ENCODE assay signal across 14 cellular contexts in the genomic region with DNA sequence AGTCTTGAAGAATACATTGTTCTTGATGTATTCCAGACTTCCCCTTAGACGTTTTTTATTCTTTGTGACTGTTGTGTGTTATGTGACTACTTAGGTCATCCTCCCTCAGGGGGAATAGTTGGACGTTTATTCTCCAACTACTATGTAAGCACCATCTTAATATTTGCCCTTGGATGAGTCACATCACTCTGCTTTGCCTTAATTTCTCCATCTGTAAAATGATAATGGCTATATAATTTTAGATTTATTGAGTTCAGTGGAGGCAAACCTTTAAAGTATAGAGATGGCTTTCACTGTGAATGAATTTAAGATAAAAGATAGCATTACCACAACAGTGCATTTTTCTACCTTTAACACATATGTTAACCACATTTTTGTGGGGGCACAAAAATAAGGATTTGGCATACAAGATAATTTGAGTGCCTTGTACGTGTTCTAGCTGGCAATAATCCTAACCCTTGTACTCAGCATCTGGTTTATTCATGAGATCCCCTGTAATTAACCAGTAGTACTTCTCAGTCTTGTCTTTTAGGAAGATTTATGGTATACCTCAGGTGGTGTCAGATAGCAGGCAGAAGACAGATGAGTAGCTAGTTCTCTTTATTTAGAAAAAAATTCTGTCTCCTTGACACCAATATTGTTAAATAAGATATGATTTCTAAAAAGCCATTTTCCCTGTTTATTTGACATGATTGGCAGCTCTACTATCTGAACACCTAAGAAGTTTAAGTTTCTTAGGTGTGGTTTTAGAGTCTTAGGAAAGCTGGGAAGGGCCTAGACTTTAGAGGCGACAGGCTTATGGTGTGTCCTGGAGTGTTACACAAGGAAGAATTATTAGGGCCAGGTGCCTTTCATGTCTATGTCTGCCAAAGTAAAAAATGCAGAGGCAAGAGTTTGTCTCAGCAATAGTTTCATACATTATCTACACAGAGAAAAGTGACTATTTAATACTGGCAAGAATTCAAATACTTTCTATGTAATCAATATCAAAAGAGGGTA.
DNase-seq lines count a peak whose midpoint lies in the region; ATAC-seq, FAIRE-seq and TF ChIP-seq lines count a peak whose summit lies in the region.
"Had no signal": no experiment of that assay in that cellular context is flagged by ENCODE, and none has a peak within 500 bp of the region (broad histone marks: within the 10 kb centered on the region; RNA-seq: fewer than 3 reads in every experiment).

No MANE protein-coding gene starts in this region.

- H3K4me3 ChIP-seq in A549 (no peak overlapping the region), endodermal cell (ENCODE audit: low read length) (no peak overlapping the region)
- H3K4me3 ChIP-seq: dorsolateral prefrontal cortex, GM12878 had no signal

- H3K27ac ChIP-seq in A549 (peak overlapping the region; percentile 44 to 74), foreskin keratinocyte (no peak overlapping the region), endodermal cell (ENCODE audit: low read depth, low read length) (no peak overlapping the region)
- H3K27ac ChIP-seq: dorsolateral prefrontal cortex had no signal

- DNase-seq in A549 (ENCODE audit: low read depth in 1 of 2, low spot score in 1 of 2), result peak in 1 of 2 experiments; percentile 57
- DNase-seq in M059J (ENCODE audit: low read depth), result peak; percentile 84
- peak; percentile 7 for DNase-seq in OCI-M1 (lab: John Stamatoyannopoulos, UW)
- peak; percentile 66 to 84 for DNase-seq in foreskin keratinocyte
- DNase-seq in COLO668 (lab: John Stamatoyannopoulos, UW; ENCODE audit: unreplicated experiment), result no peak
- DNase-seq in T-cell, result no peak
- no peak for DNase-seq in endodermal cell
- DNase-seq: activated naive CD8-positive, alpha-beta T cell treated with anti-CD3 and anti-CD28 coated beads, Interleukin-2, amount 10 ng/mL, durations not matched to agents 7 days and 5 days; DMS153; dorsolateral prefrontal cortex; retina; T-helper 9 cell had no signal

- no peak for TF ChIP-seq EP300 in A549 (IDR thresholded peaks at IDR 0.05)

- TF ChIP-seq CTCF in A549 (IDR thresholded peaks at IDR 0.05), result no peak
- no peak for TF ChIP-seq CTCF in foreskin keratinocyte (conservative IDR thresholded peaks at IDR 0.05)
- no peak for TF ChIP-seq CTCF in endodermal cell (conservative IDR thresholded peaks at IDR 0.05)

- WGBS in A549 (ENCODE audit: missing lambda C conversion rate), result 36% methylated on average over 4 of the region's 4 CpGs
- 86 to 93% methylated on average over 1 to 2 of the region's 4 CpGs for WGBS in endodermal cell (ENCODE audit: insufficient coverage in 1 of 2, insufficient read length in 1 of 2), 2 experiments

- H3K9me3 ChIP-seq in A549 (no peaks in the 10 kb centered on the region), endodermal cell (ENCODE audit: control insufficient read depth, low read length) (peaks cover 25% of the 10 kb centered on the region)

- H3K4me2 ChIP-seq in A549, result peak overlapping the region; percentile 56

- peaks cover 0 to 5% (median 0%) of the 10 kb centered on the region in 3 donors for H3K9me3 Mint-ChIP-seq in T-cell
- H3K9me3 Mint-ChIP-seq in endodermal cell, result peaks cover 24% of the 10 kb centered on the region

- CTCF ChIA-PET in A549 (lab: Yijun Ruan, JAX), result interaction anchor here (0.6 kb wide), 1 partner anchor 877 kb away, joined by 3 read pairs; no protein-coding TSS in a partner anchor
- CTCF ChIA-PET in T-cell (lab: Charles Lee), result no interaction called here

- H3K4me1 Mint-ChIP-seq in T-cell (no peaks in the 10 kb centered on the region), endodermal cell (peaks cover 16% of the 10 kb centered on the region)
- H3K4me1 Mint-ChIP-seq: activated naive CD8-positive, alpha-beta T cell treated with anti-CD3 and anti-CD28 coated beads, Interleukin-2, amount 10 ng/mL, durations not matched to agents 7 days and 5 days had no signal

- POLR2A ChIA-PET in A549 (lab: Yijun Ruan, JAX) (interaction anchor here (1.1 to 1.4 kb wide), 2 partner anchors 117 to 821 kb away, joined by 3 read pairs; a partner anchor contains a TSS), T-cell (lab: Charles Lee) (no interaction called here)

- H3K27me3 Mint-ChIP-seq in T-cell (no peaks in the 10 kb centered on the region), endodermal cell (ENCODE audit: insufficient read depth) (no peaks in the 10 kb centered on the region)
- H3K27me3 Mint-ChIP-seq: activated naive CD8-positive, alpha-beta T cell treated with anti-CD3 and anti-CD28 coated beads, Interleukin-2, amount 10 ng/mL, durations not matched to agents 7 days and 5 days had no signal

- no peak overlapping the region for H3K9ac ChIP-seq in endodermal cell (ENCODE audit: extremely low read depth, low read length, poor library complexity, severe bottlenecking)

- ATAC-seq in A549, result peak; percentile 62 to 69; a peak in 4 of 6 replicates
- peak; percentile 51 for ATAC-seq in foreskin keratinocyte
- ATAC-seq in GM18907 (IDR thresholded peaks at IDR 0.05; ENCODE audit: unreplicated experiment), result no peak
- no peak for ATAC-seq in T-cell (replicated peaks in 1 of 4)
- ATAC-seq: GM12878 had no signal

- H3K27me3 ChIP-seq in foreskin keratinocyte (no peaks in the 10 kb centered on the region), endodermal cell (ENCODE audit: control insufficient read depth, insufficient read depth, low read length, poor library complexity, severe bottlenecking) (no peaks in the 10 kb centered on the region)
- H3K27me3 ChIP-seq: dorsolateral prefrontal cortex had no signal

- TF ChIP-seq POLR2A in A549 (IDR thresholded peaks at IDR 0.05; ENCODE audit: low read length), result no peak

- H3K4me3 Mint-ChIP-seq in T-cell (no peak overlapping the region), endodermal cell (no peak overlapping the region)
- H3K4me3 Mint-ChIP-seq: activated naive CD8-positive, alpha-beta T cell treated with anti-CD3 and anti-CD28 coated beads, Interleukin-2, amount 10 ng/mL, durations not matched to agents 7 days and 5 days had no signal

- H3K27ac Mint-ChIP-seq in T-cell (no peak overlapping the region), endodermal cell (no peak overlapping the region)
- H3K27ac Mint-ChIP-seq: activated naive CD8-positive, alpha-beta T cell treated with anti-CD3 and anti-CD28 coated beads, Interleukin-2, amount 10 ng/mL, durations not matched to agents 7 days and 5 days had no signal

- H3K36me3 Mint-ChIP-seq in T-cell (peaks cover 31% of the 10 kb centered on the region), endodermal cell (ENCODE audit: low read depth) (peaks cover 23% of the 10 kb centered on the region)

- no peak for TF ChIP-seq RAD21 in A549 (conservative IDR thresholded peaks at IDR 0.05 in 1 of 2, IDR thresholded peaks at IDR 0.05 in 1 of 2)

- H3K4me1 ChIP-seq in A549 (peaks cover 31% of the 10 kb centered on the region), foreskin keratinocyte (peaks cover 16% of the 10 kb centered on the region), endodermal cell (ENCODE audit: control insufficient read depth, insufficient read depth, low read length) (no peaks in the 10 kb centered on the region)

- no peak for FAIRE-seq in A549 (lab: Jason Lieb, UNC)
- FAIRE-seq: GM12878 had no signal

- no peaks in the 10 kb centered on the region for H3K36me3 ChIP-seq in endodermal cell (ENCODE audit: control insufficient read depth, insufficient read depth, low read length)

TF ChIP-seq in A549, 52 proteins besides CTCF, POLR2A, EP300 and RAD21:
- TF ChIP-seq MAZ (IDR thresholded peaks at IDR 0.05; ENCODE audit: borderline replicate concordance, low read depth, low read length), result no peak
- no peak for TF ChIP-seq HDAC2 (IDR thresholded peaks at IDR 0.05)
- TF ChIP-seq, protein P1, sequence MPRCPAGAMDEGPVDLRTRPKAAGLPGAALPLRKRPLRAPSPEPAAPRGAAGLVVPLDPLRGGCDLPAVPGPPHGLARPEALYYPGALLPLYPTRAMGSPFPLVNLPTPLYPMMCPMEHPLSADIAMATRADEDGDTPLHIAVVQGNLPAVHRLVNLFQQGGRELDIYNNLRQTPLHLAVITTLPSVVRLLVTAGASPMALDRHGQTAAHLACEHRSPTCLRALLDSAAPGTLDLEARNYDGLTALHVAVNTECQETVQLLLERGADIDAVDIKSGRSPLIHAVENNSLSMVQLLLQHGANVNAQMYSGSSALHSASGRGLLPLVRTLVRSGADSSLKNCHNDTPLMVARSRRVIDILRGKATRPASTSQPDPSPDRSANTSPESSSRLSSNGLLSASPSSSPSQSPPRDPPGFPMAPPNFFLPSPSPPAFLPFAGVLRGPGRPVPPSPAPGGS (IDR thresholded peaks at IDR 0.05), result no peak
- TF ChIP-seq NPAS2 (CRISPR knock-in tag; IDR thresholded peaks at IDR 0.05; ENCODE audit: borderline replicate concordance), result no peak
- TF ChIP-seq RARB (CRISPR knock-in tag; IDR thresholded peaks at IDR 0.05), result no peak
- TF ChIP-seq CHD4 (IDR thresholded peaks at IDR 0.05; ENCODE audit: borderline replicate concordance), result no peak
- peak; percentile 35; the same call in 1 of the 2 replicates for TF ChIP-seq FOSL2 (IDR thresholded peaks at IDR 0.05)
- TF ChIP-seq FOSL2 (CRISPR knock-in tag; IDR thresholded peaks at IDR 0.05), result peak; percentile 39
- TF ChIP-seq JUNB (IDR thresholded peaks at IDR 0.05), result peak; percentile 44; the same call in 1 of the 2 replicates
- no peak for TF ChIP-seq EHMT2 (IDR thresholded peaks at IDR 0.05; ENCODE audit: low read depth)

Comparison
In these comparisons a context has a peak if more than half of its experiments do, and no peak if none do; other contexts are left out.
1. ATAC-seq: peak in A549 (2 of 2) and foreskin keratinocyte (single experiment); none in GM18907 (single experiment) and T-cell (0 of 4).
2. DNase-seq: peak in M059J (single experiment), OCI-M1 (single experiment) and foreskin keratinocyte (2 of 2); none in COLO668 (single experiment), T-cell (0 of 34) and endodermal cell (single experiment).
3. H3K27ac ChIP-seq: peak in A549 (2 of 2); none in foreskin keratinocyte (single experiment) and endodermal cell (single experiment).